ENCODE assay signal across 12 cellular contexts in the genomic region with DNA sequence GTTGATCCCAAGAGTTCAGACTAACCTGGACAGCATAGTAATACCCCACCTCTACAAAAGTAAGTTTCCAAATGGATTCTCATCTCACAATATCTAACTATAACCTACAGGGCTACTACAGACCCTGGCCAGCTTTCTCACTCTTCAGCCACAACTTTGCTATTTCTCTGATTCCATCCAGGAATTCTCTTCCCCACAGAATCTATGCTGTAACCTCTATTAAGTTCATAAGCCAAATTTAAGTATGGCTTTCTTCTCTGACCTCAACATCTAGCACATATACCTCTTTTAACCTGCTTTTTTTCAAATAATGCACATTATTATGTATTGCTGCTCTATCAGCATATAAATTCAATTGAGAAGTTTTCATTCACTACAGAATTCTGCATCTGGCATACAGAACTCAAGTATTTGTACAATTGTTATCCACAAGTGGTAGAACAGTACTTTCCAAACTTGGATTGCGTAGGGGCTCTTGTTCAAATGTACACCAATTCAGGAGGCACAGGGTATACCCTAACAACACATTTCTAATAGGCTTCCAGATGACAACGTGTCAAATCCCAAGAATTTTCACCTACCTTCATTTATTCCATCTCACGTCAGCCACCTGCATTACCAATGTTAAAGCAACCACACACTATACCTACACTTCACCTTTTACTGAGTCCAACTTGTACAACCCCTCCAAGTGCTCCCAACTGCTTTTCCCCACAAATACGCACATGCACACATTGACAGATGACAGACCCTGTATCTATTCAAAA. TPM values are rescaled to one million over a fixed set of nuclear protein-coding genes. Genes with fewer than 3 reads are reported as not detected.
DNase-seq lines count a peak whose midpoint lies in the region; ATAC-seq and TF ChIP-seq lines count a peak whose summit lies in the region.
"Had no signal": no experiment of that assay in that cellular context is flagged by ENCODE, and none has a peak within 500 bp of the region (broad histone marks: within the 10 kb centered on the region; RNA-seq: fewer than 3 reads in every experiment).

No MANE protein-coding gene starts in this region.

- peaks cover 19 to 51% of the 10 kb centered on the region in 2 donors for H3K36me3 Mint-ChIP-seq in activated T-cell treated with anti-CD3 and anti-CD28 coated beads, Interleukin-2, amount 50 U/mL, for 72 hours (ENCODE audit: insufficient read depth in 2 of 2)
- H3K36me3 Mint-ChIP-seq in activated CD8-positive, alpha-beta T cell treated with anti-CD3 and anti-CD28 coated beads for 36 hours (ENCODE audit: low read depth): peaks cover 77% of the 10 kb centered on the region
- H3K36me3 Mint-ChIP-seq in progenitor cell of endocrine pancreas (ENCODE audit: insufficient read depth): peaks cover 30% of the 10 kb centered on the region

- POLR2A ChIA-PET in activated CD8-positive, alpha-beta T cell treated with anti-CD3 and anti-CD28 coated beads for 36 hours (lab: Charles Lee): interaction anchor here (0.6 to 5.8 kb wide), 6 partner anchors 13 to 56 kb away, joined by 3 to 110 read pairs (median 6); a partner anchor contains a TSS

- peak overlapping the region in 1 of 2 donors; percentile 38 for H3K4me3 Mint-ChIP-seq in activated T-cell treated with anti-CD3 and anti-CD28 coated beads, Interleukin-2, amount 50 U/mL, for 72 hours
- H3K4me3 Mint-ChIP-seq in activated CD8-positive, alpha-beta T cell treated with anti-CD3 and anti-CD28 coated beads for 36 hours: peak overlapping the region; percentile 91
- no peak overlapping the region for H3K4me3 Mint-ChIP-seq in progenitor cell of endocrine pancreas (ENCODE audit: low read depth)

- no peak for TF ChIP-seq CTCF in activated CD8-positive, alpha-beta T cell treated with anti-CD3 and anti-CD28 coated beads for 36 hours (IDR thresholded peaks at IDR 0.05)
- no peak for TF ChIP-seq CTCF in progenitor cell of endocrine pancreas (IDR thresholded peaks at IDR 0.05; ENCODE audit: unreplicated experiment)

- CTCF ChIA-PET in activated CD8-positive, alpha-beta T cell treated with anti-CD3 and anti-CD28 coated beads for 36 hours (lab: Charles Lee): no interaction called here

- DNase-seq in activated T-cell treated with anti-CD3 and anti-CD28 coated beads, Interleukin-2, amount 50 U/mL, for 72 hours: no peak
- DNase-seq in activated T-cell treated with anti-CD3 and anti-CD28 coated beads for 4 hours (no peak), progenitor cell of endocrine pancreas (ENCODE audit: low spot score, unreplicated experiment) (no peak), retina (no peak), left cardiac atrium (no peak)
- DNase-seq in activated CD8-positive, alpha-beta T cell treated with anti-CD3 and anti-CD28 coated beads for 36 hours: no peak
- DNase-seq: activated CD4-positive, CD25-positive, alpha-beta regulatory T cell treated with anti-CD3 and anti-CD28 coated beads, Interleukin-2, amount 50 U/mL, for 72 hours; AML-193; foreskin melanocyte; NCI-H1417; stomach had no signal

- ATAC-seq in activated T-cell treated with anti-CD3 and anti-CD28 coated beads, Interleukin-2, amount 50 U/mL, for 72 hours (replicated peaks in 1 of 2): no peak
- no peak for ATAC-seq in activated CD8-positive, alpha-beta T cell treated with anti-CD3 and anti-CD28 coated beads for 36 hours
- no peak for ATAC-seq in left cardiac atrium
- ATAC-seq: Panc1 had no signal

- no peaks in the 10 kb centered on the region for H3K9me3 Mint-ChIP-seq in activated T-cell treated with anti-CD3 and anti-CD28 coated beads, Interleukin-2, amount 50 U/mL, for 72 hours
- no peaks in the 10 kb centered on the region for H3K9me3 Mint-ChIP-seq in activated CD8-positive, alpha-beta T cell treated with anti-CD3 and anti-CD28 coated beads for 36 hours
- H3K9me3 Mint-ChIP-seq in progenitor cell of endocrine pancreas (ENCODE audit: low read depth): no peaks in the 10 kb centered on the region

- H3K4me1 Mint-ChIP-seq in activated T-cell treated with anti-CD3 and anti-CD28 coated beads, Interleukin-2, amount 50 U/mL, for 72 hours (ENCODE audit: low read depth): peaks cover 78% of the 10 kb centered on the region
- H3K4me1 Mint-ChIP-seq in activated CD8-positive, alpha-beta T cell treated with anti-CD3 and anti-CD28 coated beads for 36 hours (ENCODE audit: low read depth): peaks cover 58% of the 10 kb centered on the region
- peaks cover 20% of the 10 kb centered on the region for H3K4me1 Mint-ChIP-seq in progenitor cell of endocrine pancreas (ENCODE audit: low read depth)

- peak overlapping the region; percentile 47 for H3K27ac Mint-ChIP-seq in activated T-cell treated with anti-CD3 and anti-CD28 coated beads, Interleukin-2, amount 50 U/mL, for 72 hours
- peak overlapping the region; percentile 57 for H3K27ac Mint-ChIP-seq in activated CD8-positive, alpha-beta T cell treated with anti-CD3 and anti-CD28 coated beads for 36 hours
- H3K27ac Mint-ChIP-seq in progenitor cell of endocrine pancreas: peak overlapping the region; percentile 76

- H3K27me3 Mint-ChIP-seq in activated T-cell treated with anti-CD3 and anti-CD28 coated beads, Interleukin-2, amount 50 U/mL, for 72 hours (ENCODE audit: low read depth): no peaks in the 10 kb centered on the region
- peaks cover 2% of the 10 kb centered on the region for H3K27me3 Mint-ChIP-seq in activated CD8-positive, alpha-beta T cell treated with anti-CD3 and anti-CD28 coated beads for 36 hours
- H3K27me3 Mint-ChIP-seq in progenitor cell of endocrine pancreas: no peaks in the 10 kb centered on the region

- intact Hi-C loops in activated CD8-positive, alpha-beta T cell treated with anti-CD3 and anti-CD28 coated beads for 36 hours (cut with micrococcal nuclease): no loop called here
- intact Hi-C loops in left cardiac atrium (cut with DNase I): no loop called here

RNA-seq across cellular contexts. Expression of a gene that starts 3.8 kb away (rescaled TPM):
- 1,000 to 10,000 TPM; 2,081 to 2,628 TPM for total RNA-seq in activated T-cell treated with anti-CD3 and anti-CD28 coated beads, Interleukin-2, amount 50 U/mL, for 72 hours
- total RNA-seq in activated CD8-positive, alpha-beta T cell treated with anti-CD3 and anti-CD28 coated beads for 36 hours: 1,000 to 10,000 TPM; 2,041 to 2,284 TPM
- total RNA-seq in progenitor cell of endocrine pancreas (1,117 and 1,256 TPM in 2 replicates), left cardiac atrium (1,000 to 10,000 TPM in 1 of 2 donors, 100 to 1,000 TPM in 1; 895 to 1,080 TPM)

RNA-seq across cellular contexts. Expression of a gene that starts 16.3 kb away (rescaled TPM):
- 10 to 100 TPM; 44.1 to 53.1 TPM for total RNA-seq in activated T-cell treated with anti-CD3 and anti-CD28 coated beads, Interleukin-2, amount 50 U/mL, for 72 hours
- total RNA-seq in activated CD8-positive, alpha-beta T cell treated with anti-CD3 and anti-CD28 coated beads for 36 hours: 10 to 100 TPM; 44.3 to 46.4 TPM
- 15.6 and 16.4 TPM in 2 replicates for total RNA-seq in progenitor cell of endocrine pancreas
- total RNA-seq in left cardiac atrium: 1 to 10 TPM; 6.2 to 7.4 TPM

RNA-seq across cellular contexts. Expression of a gene that starts 38.0 kb away (rescaled TPM):
- 100 to 1,000 TPM; 217 to 225 TPM for total RNA-seq in activated T-cell treated with anti-CD3 and anti-CD28 coated beads, Interleukin-2, amount 50 U/mL, for 72 hours
- 100 to 1,000 TPM; 214 to 231 TPM for total RNA-seq in activated CD8-positive, alpha-beta T cell treated with anti-CD3 and anti-CD28 coated beads for 36 hours
- total RNA-seq in progenitor cell of endocrine pancreas (149 and 157 TPM in 2 replicates), left cardiac atrium (100 to 1,000 TPM; 131 to 149 TPM)

RNA-seq across cellular contexts. Expression of a gene that starts 38.2 kb away (rescaled TPM):
- 10 to 100 TPM; 41.6 to 52.7 TPM for total RNA-seq in activated T-cell treated with anti-CD3 and anti-CD28 coated beads, Interleukin-2, amount 50 U/mL, for 72 hours
- total RNA-seq in activated CD8-positive, alpha-beta T cell treated with anti-CD3 and anti-CD28 coated beads for 36 hours: 10 to 100 TPM; 30.2 to 32.7 TPM
- 21.4 and 24.7 TPM in 2 replicates for total RNA-seq in progenitor cell of endocrine pancreas
- 10 to 100 TPM; 16.6 to 24.7 TPM for total RNA-seq in left cardiac atrium

RNA-seq across cellular contexts. Expression of a gene that starts 52.6 kb away (rescaled TPM):
- 1 to 10 TPM; 6.0 to 6.6 TPM for total RNA-seq in activated T-cell treated with anti-CD3 and anti-CD28 coated beads, Interleukin-2, amount 50 U/mL, for 72 hours
- 10 to 100 TPM; 10.4 to 11.0 TPM for total RNA-seq in activated CD8-positive, alpha-beta T cell treated with anti-CD3 and anti-CD28 coated beads for 36 hours
- total RNA-seq in progenitor cell of endocrine pancreas (18.9 and 20.5 TPM in 2 replicates), left cardiac atrium (1 to 10 TPM; 4.9 to 7.0 TPM)
